8 cellular contexts compared by ENCODE assay signal in genomic region chr7:116671681-116672595, GRCh38. TPM values are rescaled to one million over a fixed set of nuclear protein-coding genes. Genes with fewer than 3 reads are reported as not detected.
A peak's percentile ranks its signal among the peaks of the same experiment; 100 is the strongest.
DNase-seq lines count a peak whose midpoint lies in the region; ATAC-seq and TF ChIP-seq lines count a peak whose summit lies in the region.

TSS of gene MET (plus strand) at chr7:116672196. CDS start at chr7:116699085, 26,889 bp downstream.

- no peak within 1 kb of the TSS for H3K4me3 ChIP-seq in OCI-LY7 (ENCODE audit: low read depth, low read length, poor library complexity, severe bottlenecking)

- H3K36me3 ChIP-seq in OCI-LY7 (ENCODE audit: insufficient read depth, low read length): no peaks in the 10 kb centered on the region

- H3K4me2 ChIP-seq in OCI-LY7 (ENCODE audit: low read length): peak within 1 kb of the TSS; percentile 16; the same call in 1 of the 2 replicates

- peak; percentile 48 for DNase-seq in DMS 273 treated with DMSO at 0.1 percent for 48 hours (lab: John Stamatoyannopoulos, UW)
- DNase-seq in OCI-LY7 (ENCODE audit: low spot score): no peak
- DNase-seq in left ventricle myocardium superior: peak; percentile 82
- DNase-seq in progenitor cell of endocrine pancreas (ENCODE audit: low spot score, unreplicated experiment): peak; percentile 77
- DNase-seq in AML-193 (lab: John Stamatoyannopoulos, UW): no peak

- CTCF ChIA-PET in OCI-LY7 (lab: Charles Lee; ENCODE audit: unreplicated experiment): no interaction called here

- no peaks in the 10 kb centered on the region for H4K20me1 ChIP-seq in OCI-LY7 (ENCODE audit: insufficient read depth, low read length)

- ATAC-seq in GM19467 (IDR thresholded peaks at IDR 0.05; ENCODE audit: unreplicated experiment) (peak; percentile 92), HG03521 (IDR thresholded peaks at IDR 0.05; ENCODE audit: unreplicated experiment) (peak; percentile 88), left ventricle myocardium superior (peak; percentile 93)

- peaks cover 24% of the 10 kb centered on the region for H3K4me1 Mint-ChIP-seq in progenitor cell of endocrine pancreas (ENCODE audit: low read depth)

- peak within 1 kb of the TSS; percentile 97 for H3K27ac Mint-ChIP-seq in progenitor cell of endocrine pancreas

- no peaks in the 10 kb centered on the region for H3K9me3 Mint-ChIP-seq in progenitor cell of endocrine pancreas (ENCODE audit: low read depth)

- BruUV-seq in OCI-LY7 (replicated peaks; lab: Mats Ljungman, UMichigan): no TSS peak

- intact Hi-C loops in OCI-LY7 (cut with micrococcal nuclease; ENCODE audit: unreplicated experiment): no loop called here
- intact Hi-C loops in left ventricle myocardium superior (cut with micrococcal nuclease): no loop called here

- H3K36me3 Mint-ChIP-seq in progenitor cell of endocrine pancreas (ENCODE audit: insufficient read depth): no peaks in the 10 kb centered on the region

- H2AFZ ChIP-seq in OCI-LY7 (ENCODE audit: low read length): no peak within 1 kb of the TSS

- no peaks in the 10 kb centered on the region for H3K9me2 ChIP-seq in OCI-LY7 (ENCODE audit: insufficient read depth, low read length)

- H3K27ac ChIP-seq in OCI-LY7 (ENCODE audit: low read depth, low read length, poor library complexity, severe bottlenecking) (no peak within 1 kb of the TSS), angular gyrus (ENCODE audit: low read depth, low read length) (peak within 1 kb of the TSS; percentile 68)

- peak within 1 kb of the TSS; percentile 92 for H3K4me3 Mint-ChIP-seq in progenitor cell of endocrine pancreas (ENCODE audit: low read depth)

- TF ChIP-seq CTCF in OCI-LY7 (conservative IDR thresholded peaks at IDR 0.05; ENCODE audit: low read length): no peak
- TF ChIP-seq CTCF in progenitor cell of endocrine pancreas (IDR thresholded peaks at IDR 0.05; ENCODE audit: unreplicated experiment): peak; percentile 50

- POLR2A ChIA-PET in OCI-LY7 (lab: Charles Lee): no interaction called here

- H3K79me2 ChIP-seq in OCI-LY7 (ENCODE audit: insufficient read depth, low read depth, low read length): no peaks in the 10 kb centered on the region

- H3K27me3 Mint-ChIP-seq in progenitor cell of endocrine pancreas: no peaks in the 10 kb centered on the region

- H3K4me1 ChIP-seq in OCI-LY7 (ENCODE audit: insufficient read depth, low read length, poor library complexity, severe bottlenecking): no peaks in the 10 kb centered on the region

- H3K9me3 ChIP-seq in OCI-LY7 (ENCODE audit: low read length): no peaks in the 10 kb centered on the region

RNA-seq across cellular contexts. Expression of gene MET, which starts in this region (rescaled TPM):
- total RNA-seq in OCI-LY7 (2014; rRNA removed; shearing (Covaris generic)): not detected in 2 replicates
- total RNA-seq in OCI-LY7 (2022) (not detected in 2 replicates), left ventricle myocardium superior (20.0 TPM), progenitor cell of endocrine pancreas (44.4 and 46.0 TPM in 2 replicates)

Comparison
In these comparisons a context has a peak if more than half of its experiments do, and no peak if none do; other contexts are left out.
1. RNA of gene MET (total RNA-seq): 44.4 to 46.0 TPM in progenitor cell of endocrine pancreas and 20.0 TPM in left ventricle myocardium superior (single experiment); not detected in OCI-LY7; every median in the first group is over 10 times any median in the second.
2. DNase-seq: peak in DMS 273 treated with DMSO at 0.1 percent for 48 hours (single experiment), left ventricle myocardium superior (single experiment) and progenitor cell of endocrine pancreas (single experiment); none in OCI-LY7 (single experiment) and AML-193 (0 of 2).
3. Peak in every context shown above with its lines, with median percentiles within 50 percentile points of each other: ATAC-seq.